Comparison of ENCODE assay signal across 7 cellular contexts in the genomic region with DNA sequence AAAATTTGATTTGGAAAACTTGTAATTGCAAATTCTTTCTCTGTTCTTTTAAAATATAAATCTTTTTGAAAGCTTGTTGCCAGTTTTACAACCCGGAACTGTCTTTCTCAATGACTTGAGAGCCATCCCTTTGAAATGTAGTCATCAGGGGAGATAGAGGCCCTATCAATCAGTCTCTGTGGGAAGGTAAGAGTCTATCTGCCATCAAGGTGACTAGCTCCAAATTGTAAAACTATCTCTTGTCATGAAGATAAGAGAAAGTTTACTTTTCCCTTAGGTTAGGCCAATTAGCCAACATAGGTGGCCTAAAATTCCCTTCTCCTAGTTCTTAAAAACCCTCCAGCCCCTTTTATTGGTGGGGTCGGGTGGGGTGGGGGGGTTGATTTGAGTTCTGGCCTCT.
"Had no signal": no experiment of that assay in that cellular context is flagged by ENCODE, and none has a peak within 500 bp of the region (broad histone marks: within the 10 kb centered on the region; RNA-seq: fewer than 3 reads in every experiment).

No MANE protein-coding gene starts in this region.

- DNase-seq: IMR-90, KBM-7, KG1 had no signal

- H3K27me3 Mint-ChIP-seq: IgD-negative memory B cell had no signal

- H3K4me1 Mint-ChIP-seq: IgD-negative memory B cell had no signal

- H3K4me3 ChIP-seq: K562 had no signal

- H3K27ac ChIP-seq: HL-60 had no signal

- H3K4me3 Mint-ChIP-seq: IgD-negative memory B cell had no signal

- ATAC-seq: HepG2, K562 had no signal

- H3K36me3 Mint-ChIP-seq: IgD-negative memory B cell had no signal

- H3K27ac Mint-ChIP-seq: IgD-negative memory B cell had no signal
